Comparison of ENCODE assay signal across 9 cellular contexts in genomic region chr1:201020647-201021332, GRCh38. TPM values are rescaled to one million over a fixed set of nuclear protein-coding genes. Genes with fewer than 3 reads are reported as not detected.
DNase-seq lines count a peak whose midpoint lies in the region; ATAC-seq and TF ChIP-seq lines count a peak whose summit lies in the region.
"Had no signal": no experiment of that assay in that cellular context is flagged by ENCODE, and none has a peak within 500 bp of the region (broad histone marks: within the 10 kb centered on the region; RNA-seq: fewer than 3 reads in every experiment).

No MANE protein-coding gene starts in this region.

- H3K4me3 ChIP-seq in DND-41 (ENCODE audit: low read depth in 1 of 2, low read length in 2 of 2) (peak overlapping the region in 1 of 2 experiments; percentile 27; a peak in 2 of 4 replicates), KMS-11 (IDR thresholded peaks at IDR 0.05; ENCODE audit: insufficient read depth, low read depth, low read length) (no peak overlapping the region)
- H3K4me3 ChIP-seq: SK-N-MC had no signal

- peak overlapping the region; percentile 90 for H3K27ac ChIP-seq in DND-41 (ENCODE audit: low read length)
- peak overlapping the region; percentile 85 for H3K27ac ChIP-seq in KMS-11
- H3K27ac ChIP-seq: SK-N-MC had no signal

- POLR2A ChIA-PET in activated CD8-positive, alpha-beta T cell treated with anti-CD3 and anti-CD28 coated beads, Interleukin-2, amount 10 ng/mL, durations not matched to agents 7 days and 5 days (lab: Charles Lee): interaction anchor here (0.6 to 2.2 kb wide), 4 partner anchors 49 to 1574 kb away, joined by 3 to 9 read pairs (median 4); partner anchors contain the start of gene CSRP1

- ATAC-seq in DND-41 (ENCODE audit: insufficient read depth, low read depth): no peak
- ATAC-seq in activated CD8-positive, alpha-beta T cell treated with anti-CD3 and anti-CD28 coated beads, Interleukin-2, amount 10 ng/mL, durations not matched to agents 7 days and 5 days: peak; percentile 26
- no peak for ATAC-seq in stimulated activated naive B cell treated with anti-CD40 and anti-IgM and Interleukin-4, amounts not matched to agents 10 μg/mL and 1 μg/mL and 100 μg/mL, for 72 hours (replicated peaks)
- no peak for ATAC-seq in HG02623 (IDR thresholded peaks at IDR 0.05; ENCODE audit: unreplicated experiment)
- ATAC-seq in HG03442 (IDR thresholded peaks at IDR 0.05; ENCODE audit: unreplicated experiment): no peak
- no peak for ATAC-seq in GM18519 (IDR thresholded peaks at IDR 0.05; ENCODE audit: low FRiP score, unreplicated experiment)

- H3K4me2 ChIP-seq in DND-41 (ENCODE audit: insufficient read depth, low read length): peak overlapping the region; percentile 72
- H3K4me2 ChIP-seq in KMS-11: peak overlapping the region; percentile 88

- peaks cover 62% of the 10 kb centered on the region for H3K36me3 Mint-ChIP-seq in activated CD8-positive, alpha-beta T cell treated with anti-CD3 and anti-CD28 coated beads, Interleukin-2, amount 10 ng/mL, durations not matched to agents 7 days and 5 days (ENCODE audit: low read depth)
- H3K36me3 Mint-ChIP-seq in stimulated activated naive B cell treated with anti-CD40 and anti-IgM and Interleukin-4, amounts not matched to agents 10 μg/mL and 1 μg/mL and 100 μg/mL, for 72 hours: peaks cover 2 to 3% of the 10 kb centered on the region in 2 donors

- no peaks in the 10 kb centered on the region for H3K27me3 ChIP-seq in DND-41 (ENCODE audit: insufficient read depth, low read length, poor library complexity)
- no peaks in the 10 kb centered on the region for H3K27me3 ChIP-seq in KMS-11 (ENCODE audit: insufficient read depth, low read depth)

- H3K4me1 Mint-ChIP-seq in activated CD8-positive, alpha-beta T cell treated with anti-CD3 and anti-CD28 coated beads, Interleukin-2, amount 10 ng/mL, durations not matched to agents 7 days and 5 days (ENCODE audit: low read depth): peaks cover 71% of the 10 kb centered on the region
- H3K4me1 Mint-ChIP-seq in stimulated activated naive B cell treated with anti-CD40 and anti-IgM and Interleukin-4, amounts not matched to agents 10 μg/mL and 1 μg/mL and 100 μg/mL, for 72 hours: peaks cover 75 to 88% of the 10 kb centered on the region in 2 donors

- H3K27me3 Mint-ChIP-seq in activated CD8-positive, alpha-beta T cell treated with anti-CD3 and anti-CD28 coated beads, Interleukin-2, amount 10 ng/mL, durations not matched to agents 7 days and 5 days (ENCODE audit: low read depth): no peaks in the 10 kb centered on the region
- H3K27me3 Mint-ChIP-seq in stimulated activated naive B cell treated with anti-CD40 and anti-IgM and Interleukin-4, amounts not matched to agents 10 μg/mL and 1 μg/mL and 100 μg/mL, for 72 hours: no peaks in the 10 kb centered on the region

- peak overlapping the region; percentile 100 for H3K27ac Mint-ChIP-seq in activated CD8-positive, alpha-beta T cell treated with anti-CD3 and anti-CD28 coated beads, Interleukin-2, amount 10 ng/mL, durations not matched to agents 7 days and 5 days
- peak overlapping the region; percentile 93 for H3K27ac Mint-ChIP-seq in stimulated activated naive B cell treated with anti-CD40 and anti-IgM and Interleukin-4, amounts not matched to agents 10 μg/mL and 1 μg/mL and 100 μg/mL, for 72 hours

- H3K4me3 Mint-ChIP-seq in activated CD8-positive, alpha-beta T cell treated with anti-CD3 and anti-CD28 coated beads, Interleukin-2, amount 10 ng/mL, durations not matched to agents 7 days and 5 days: peak overlapping the region; percentile 93
- peak overlapping the region in 1 of 2 donors; percentile 73 for H3K4me3 Mint-ChIP-seq in stimulated activated naive B cell treated with anti-CD40 and anti-IgM and Interleukin-4, amounts not matched to agents 10 μg/mL and 1 μg/mL and 100 μg/mL, for 72 hours

- intact Hi-C loops in head of caudate nucleus (cut with DNase I): no loop called here

- H4K20me1 ChIP-seq in DND-41 (ENCODE audit: insufficient read depth, low read length) (peaks cover 25% of the 10 kb centered on the region), KMS-11 (ENCODE audit: insufficient read depth) (no peaks in the 10 kb centered on the region)

- H3K9ac ChIP-seq in DND-41 (ENCODE audit: low read depth, low read length) (peak overlapping the region; percentile 64), KMS-11 (peak overlapping the region; percentile 71; the same call in 1 of the 2 replicates)

- TF ChIP-seq CTCF in DND-41 (IDR thresholded peaks at IDR 0.05; ENCODE audit: borderline replicate concordance, extremely low read depth, low read length, poor library complexity, severe bottlenecking): peak; percentile 51
- TF ChIP-seq CTCF in KMS-11 (conservative IDR thresholded peaks at IDR 0.05; ENCODE audit: low read depth, low read length): peak; percentile 86

- no peaks in the 10 kb centered on the region for H3K9me3 Mint-ChIP-seq in activated CD8-positive, alpha-beta T cell treated with anti-CD3 and anti-CD28 coated beads, Interleukin-2, amount 10 ng/mL, durations not matched to agents 7 days and 5 days (ENCODE audit: insufficient read depth)
- no peaks in the 10 kb centered on the region for H3K9me3 Mint-ChIP-seq in stimulated activated naive B cell treated with anti-CD40 and anti-IgM and Interleukin-4, amounts not matched to agents 10 μg/mL and 1 μg/mL and 100 μg/mL, for 72 hours

- CTCF ChIA-PET in activated CD8-positive, alpha-beta T cell treated with anti-CD3 and anti-CD28 coated beads, Interleukin-2, amount 10 ng/mL, durations not matched to agents 7 days and 5 days (lab: Charles Lee): interaction anchor here (0.7 to 10.9 kb wide), 16 partner anchors 10 to 399 kb away, joined by 3 to 130 read pairs (median 5); no protein-coding TSS in a partner anchor

- H3K79me2 ChIP-seq in DND-41 (ENCODE audit: insufficient read depth, low read length) (peaks cover 70% of the 10 kb centered on the region), KMS-11 (ENCODE audit: insufficient read depth, low read depth) (peaks cover 70% of the 10 kb centered on the region)

- H3K36me3 ChIP-seq in DND-41 (ENCODE audit: insufficient read depth, low read length) (no peaks in the 10 kb centered on the region), KMS-11 (ENCODE audit: insufficient read depth) (no peaks in the 10 kb centered on the region)

- no peaks in the 10 kb centered on the region for H3K9me3 ChIP-seq in DND-41 (ENCODE audit: insufficient read depth, low read length, severe bottlenecking)

- H3K4me1 ChIP-seq in DND-41 (ENCODE audit: insufficient read depth, low read length): peaks cover 77% of the 10 kb centered on the region
- H3K4me1 ChIP-seq in KMS-11 (ENCODE audit: low read depth, poor library complexity, severe bottlenecking): peaks cover 85% of the 10 kb centered on the region

- no peak overlapping the region for H2AFZ ChIP-seq in DND-41 (ENCODE audit: low read depth, low read length)
- no peak overlapping the region; the same call in 1 of the 2 replicates for H2AFZ ChIP-seq in KMS-11 (ENCODE audit: low read depth)

- DNase-seq in DND-41 (peak; percentile 60), head of caudate nucleus (peak in 37 of 42 donors; percentile 39 to 86 (median 68))
- DNase-seq in activated CD8-positive, alpha-beta T cell treated with anti-CD3 and anti-CD28 coated beads, Interleukin-2, amount 10 ng/mL, durations not matched to agents 7 days and 5 days: peak; percentile 74
- no peak for DNase-seq in stimulated activated naive B cell treated with anti-CD40 and anti-IgM and Interleukin-4, amounts not matched to agents 10 μg/mL and 1 μg/mL and 100 μg/mL, for 72 hours

RNA-seq across cellular contexts. Expression of gene KIF21B, which starts 2.7 kb away (rescaled TPM):
- total RNA-seq in activated CD8-positive, alpha-beta T cell treated with anti-CD3 and anti-CD28 coated beads, Interleukin-2, amount 10 ng/mL, durations not matched to agents 7 days and 5 days: 100 to 1,000 TPM; 158 to 162 TPM
